ENCODE assay signal across 19 cellular contexts in the genomic region with DNA sequence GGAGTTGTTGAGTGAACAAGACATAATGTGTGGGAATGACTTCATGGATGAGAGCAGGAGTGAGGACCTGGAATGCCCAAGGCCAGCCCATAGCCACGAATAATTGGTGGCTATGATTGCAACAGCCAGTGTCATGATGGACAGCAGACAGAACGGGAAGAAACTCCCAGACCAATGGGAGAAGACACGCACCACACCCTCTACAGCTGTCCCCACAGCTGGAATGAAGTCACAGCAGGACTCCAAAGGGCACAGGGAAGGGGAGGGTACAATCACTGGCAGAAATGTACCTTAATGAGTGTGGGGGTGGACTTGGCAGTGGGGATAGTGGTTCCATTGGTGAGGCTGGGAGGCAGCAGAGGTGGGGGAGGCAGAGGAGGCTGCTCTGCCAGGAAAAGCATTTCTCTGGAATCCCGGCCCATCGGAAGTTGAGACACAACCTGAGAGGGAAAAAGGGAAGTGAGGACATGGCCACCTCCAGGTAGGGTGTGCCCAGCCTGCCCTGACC. TPM values are rescaled to one million over a fixed set of nuclear protein-coding genes. Genes with fewer than 3 reads are reported as not detected.
DNase-seq lines count a peak whose midpoint lies in the region; ATAC-seq and TF ChIP-seq lines count a peak whose summit lies in the region.
"Had no signal": no experiment of that assay in that cellular context is flagged by ENCODE, and none has a peak within 500 bp of the region (broad histone marks: within the 10 kb centered on the region; RNA-seq: fewer than 3 reads in every experiment).

No MANE protein-coding gene starts in this region.

- H3K4me1 ChIP-seq in CD8-positive, alpha-beta T cell (ENCODE audit: insufficient read depth, low read length) = peaks cover 15% of the 10 kb centered on the region
- no peaks in the 10 kb centered on the region for H3K4me1 ChIP-seq in mucosa of descending colon (ENCODE audit: low read depth)
- H3K4me1 ChIP-seq: A549 had no signal

- no peak overlapping the region for H3K4me3 Mint-ChIP-seq in activated T-cell treated with anti-CD3 and anti-CD28 coated beads, Interleukin-2, amount 50 U/mL, for 24 hours
- no peak overlapping the region for H3K4me3 Mint-ChIP-seq in CD8-positive, alpha-beta T cell
- H3K4me3 Mint-ChIP-seq in effector memory CD8-positive, alpha-beta T cell = no peak overlapping the region
- H3K4me3 Mint-ChIP-seq in progenitor cell of endocrine pancreas (ENCODE audit: low read depth) = no peak overlapping the region

- no peak for ATAC-seq in CD8-positive, alpha-beta T cell
- no peak for ATAC-seq in effector memory CD8-positive, alpha-beta T cell (replicated peaks)
- ATAC-seq in mucosa of descending colon = no peak
- ATAC-seq: A549, body of pancreas, SK-N-SH treated with all-trans-retinoic acid at 6 μM for 48 hours had no signal

- DNase-seq in activated T-cell treated with anti-CD3 and anti-CD28 coated beads, Interleukin-2, amount 50 U/mL, for 24 hours = no peak
- DNase-seq in activated T-cell treated with anti-CD3 and anti-CD28 coated beads for 4 hours (no peak), progenitor cell of endocrine pancreas (ENCODE audit: low spot score, unreplicated experiment) (no peak), mucosa of descending colon (no peak), NCI-H2081 treated with DMSO at 0.1 percent for 48 hours (lab: John Stamatoyannopoulos, UW) (no peak)
- no peak for DNase-seq in CD8-positive, alpha-beta T cell
- no peak for DNase-seq in effector memory CD8-positive, alpha-beta T cell
- DNase-seq in activated CD4-positive, CD25-positive, alpha-beta regulatory T cell treated with anti-CD3 and anti-CD28 coated beads, Interleukin-2, amount 50 U/mL, for 72 hours = no peak
- DNase-seq: activated effector memory CD4-positive, alpha-beta T cell treated with Interleukin-2 at 50 U/mL for 16 hours; body of pancreas; Calu3; IMR-90; NCI-H1092; NCI-H2107; ovary had no signal

- no peaks in the 10 kb centered on the region for H3K27me3 Mint-ChIP-seq in activated T-cell treated with anti-CD3 and anti-CD28 coated beads, Interleukin-2, amount 50 U/mL, for 24 hours
- no peaks in the 10 kb centered on the region for H3K27me3 Mint-ChIP-seq in CD8-positive, alpha-beta T cell (ENCODE audit: low read depth)
- no peaks in the 10 kb centered on the region for H3K27me3 Mint-ChIP-seq in effector memory CD8-positive, alpha-beta T cell
- no peaks in the 10 kb centered on the region for H3K27me3 Mint-ChIP-seq in progenitor cell of endocrine pancreas

- no peak for TF ChIP-seq CTCF in CD8-positive, alpha-beta T cell (IDR thresholded peaks at IDR 0.05)
- TF ChIP-seq CTCF in progenitor cell of endocrine pancreas (IDR thresholded peaks at IDR 0.05; ENCODE audit: unreplicated experiment) = no peak
- no peak for TF ChIP-seq CTCF in mucosa of descending colon (IDR thresholded peaks at IDR 0.05)

- POLR2A ChIA-PET in CD8-positive, alpha-beta T cell (lab: Charles Lee) = no interaction called here

- CTCF ChIA-PET in CD8-positive, alpha-beta T cell (lab: Charles Lee) = interaction anchor here (0.6 to 5.1 kb wide), 2 partner anchors 13 to 186 kb away, joined by 3 to 47 read pairs; no protein-coding TSS in a partner anchor

- no peaks in the 10 kb centered on the region for H3K9me3 ChIP-seq in CD8-positive, alpha-beta T cell (ENCODE audit: low read length)
- H3K9me3 ChIP-seq in mucosa of descending colon = no peaks in the 10 kb centered on the region
- H3K9me3 ChIP-seq: A549, body of pancreas, ovary, upper lobe of left lung had no signal

- no peaks in the 10 kb centered on the region for H3K9me3 Mint-ChIP-seq in activated T-cell treated with anti-CD3 and anti-CD28 coated beads, Interleukin-2, amount 50 U/mL, for 24 hours
- H3K9me3 Mint-ChIP-seq in CD8-positive, alpha-beta T cell = no peaks in the 10 kb centered on the region
- H3K9me3 Mint-ChIP-seq in effector memory CD8-positive, alpha-beta T cell = no peaks in the 10 kb centered on the region
- no peaks in the 10 kb centered on the region for H3K9me3 Mint-ChIP-seq in progenitor cell of endocrine pancreas (ENCODE audit: low read depth)

- H3K27ac ChIP-seq in CD8-positive, alpha-beta T cell (ENCODE audit: low read depth, low read length) = no peak overlapping the region
- H3K27ac ChIP-seq: A549, body of pancreas, ovary had no signal

- peaks cover 84% of the 10 kb centered on the region for H3K36me3 Mint-ChIP-seq in activated T-cell treated with anti-CD3 and anti-CD28 coated beads, Interleukin-2, amount 50 U/mL, for 24 hours (ENCODE audit: low read depth)
- peaks cover 89% of the 10 kb centered on the region for H3K36me3 Mint-ChIP-seq in CD8-positive, alpha-beta T cell
- peaks cover 54% of the 10 kb centered on the region for H3K36me3 Mint-ChIP-seq in effector memory CD8-positive, alpha-beta T cell (ENCODE audit: insufficient read depth)
- H3K36me3 Mint-ChIP-seq in progenitor cell of endocrine pancreas (ENCODE audit: insufficient read depth) = peaks cover 12% of the 10 kb centered on the region

- peaks cover 92% of the 10 kb centered on the region for H3K36me3 ChIP-seq in CD8-positive, alpha-beta T cell (ENCODE audit: insufficient read depth, low read length)
- no peaks in the 10 kb centered on the region for H3K36me3 ChIP-seq in mucosa of descending colon (ENCODE audit: low read depth)
- H3K36me3 ChIP-seq: ovary had no signal

- H3K27me3 ChIP-seq in CD8-positive, alpha-beta T cell (ENCODE audit: insufficient read depth, low read length) = no peaks in the 10 kb centered on the region
- H3K27me3 ChIP-seq: body of pancreas, ovary, upper lobe of left lung had no signal

- intact Hi-C loops in CD8-positive, alpha-beta T cell (cut with DNase I, micrococcal nuclease) = no loop called here
- intact Hi-C loops in mucosa of descending colon (cut with DNase I, micrococcal nuclease) = no loop called here

- peak overlapping the region; percentile 73 for H3K27ac Mint-ChIP-seq in activated T-cell treated with anti-CD3 and anti-CD28 coated beads, Interleukin-2, amount 50 U/mL, for 24 hours
- H3K27ac Mint-ChIP-seq in CD8-positive, alpha-beta T cell = peak overlapping the region; percentile 41
- H3K27ac Mint-ChIP-seq in effector memory CD8-positive, alpha-beta T cell = peak overlapping the region; percentile 23 to 25
- peak overlapping the region; percentile 50 for H3K27ac Mint-ChIP-seq in progenitor cell of endocrine pancreas

- H3K4me1 Mint-ChIP-seq in activated T-cell treated with anti-CD3 and anti-CD28 coated beads, Interleukin-2, amount 50 U/mL, for 24 hours (ENCODE audit: low read depth) = peaks cover 1% of the 10 kb centered on the region
- peaks cover 26% of the 10 kb centered on the region for H3K4me1 Mint-ChIP-seq in CD8-positive, alpha-beta T cell (ENCODE audit: low read depth)
- H3K4me1 Mint-ChIP-seq in effector memory CD8-positive, alpha-beta T cell (ENCODE audit: low read depth in 2 of 2) = peaks cover 19 to 22% of the 10 kb centered on the region in 2 donors
- H3K4me1 Mint-ChIP-seq in progenitor cell of endocrine pancreas (ENCODE audit: low read depth) = no peaks in the 10 kb centered on the region

- H3K4me3 ChIP-seq in CD8-positive, alpha-beta T cell (ENCODE audit: low read depth, low read length) = no peak overlapping the region
- no peak overlapping the region for H3K4me3 ChIP-seq in mucosa of descending colon
- H3K4me3 ChIP-seq: A549, body of pancreas, ovary, skin epidermis, upper lobe of left lung had no signal

RNA-seq across cellular contexts. Expression of gene SGSM3, which starts 52.9 kb away (rescaled TPM):
- total RNA-seq in CD8-positive, alpha-beta T cell = 10 to 100 TPM; 74.0 to 80.1 TPM
- total RNA-seq in progenitor cell of endocrine pancreas (106 and 117 TPM in 2 replicates), mucosa of descending colon (100 to 1,000 TPM in 2 of 3 donors, 10 to 100 TPM in 1; 89.8 to 128 (median 108) TPM)
